ENCODE assay signal across 19 cellular contexts in the genomic region with DNA sequence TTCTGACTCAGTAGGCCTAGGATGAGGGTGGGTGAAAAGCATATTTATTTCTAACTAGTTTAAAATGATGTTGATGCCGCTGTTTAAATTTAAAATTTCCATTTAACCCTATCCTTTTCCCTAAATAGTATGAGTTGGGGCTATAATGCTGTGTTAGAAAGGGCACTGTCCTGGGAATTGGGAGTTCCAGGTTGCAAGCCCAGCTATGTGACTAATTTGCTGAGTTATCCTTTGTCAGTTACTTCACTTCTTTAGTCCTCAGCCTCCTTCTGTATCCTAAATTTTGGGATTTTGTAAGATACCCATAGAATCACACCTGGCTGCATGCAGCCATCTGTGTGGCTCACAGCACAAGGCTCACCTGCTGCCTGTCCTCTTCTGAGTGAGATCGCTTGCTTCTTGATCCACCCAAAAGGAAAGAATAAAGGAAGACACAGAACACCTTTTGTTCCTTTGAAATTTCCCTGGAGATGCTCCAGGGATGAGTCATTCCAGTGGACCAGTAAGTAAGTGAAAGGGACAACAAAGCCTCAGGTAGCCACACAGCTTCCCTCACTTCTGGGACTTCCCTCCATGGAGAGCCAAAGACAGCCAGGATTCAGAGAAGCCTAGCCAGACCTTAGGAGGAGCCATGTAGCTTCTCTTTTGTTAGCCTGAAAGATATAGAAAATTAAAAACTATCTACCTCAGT.
DNase-seq lines count a peak whose midpoint lies in the region; TF ChIP-seq lines count a peak whose summit lies in the region.
"Had no signal": no experiment of that assay in that cellular context is flagged by ENCODE, and none has a peak within 500 bp of the region (broad histone marks: within the 10 kb centered on the region; RNA-seq: fewer than 3 reads in every experiment).

No MANE protein-coding gene starts in this region.

- intact Hi-C loops in stomach (cut with DNase I; ENCODE audit: low total_unique reads) = no loop called here

- H3K27me3 ChIP-seq in stomach = no peaks in the 10 kb centered on the region
- H3K27me3 ChIP-seq: pancreas, spleen had no signal

- H3K4me3 ChIP-seq in LNCaP clone FGC (ENCODE audit: low read depth, low read length) (no peak overlapping the region), stomach (no peak overlapping the region)
- H3K4me3 ChIP-seq: GM12878, HAP-1, pancreas, spleen had no signal

- peaks cover 0 to 3% (median 1%) of the 10 kb centered on the region in 4 donors for H3K36me3 ChIP-seq in stomach
- H3K36me3 ChIP-seq: HAP-1 had no signal

- TF ChIP-seq POLR2A in stomach (IDR thresholded peaks at IDR 0.05) = no peak

- DNase-seq in A172 (ENCODE audit: low spot score) (peak; percentile 46), LNCaP clone FGC (ENCODE audit: low read depth) (peak; percentile 21), caudate nucleus (lab: John Stamatoyannopoulos, UW) (no peak), kidney tubule cell (ENCODE audit: low spot score) (peak; percentile 89), MV-4-11 (lab: John Stamatoyannopoulos, UW) (no peak), stomach (no peak), cerebellar cortex (ENCODE audit: low spot score) (no peak)
- no peak for DNase-seq in activated CD8-positive, alpha-beta memory T cell treated with anti-CD3 and anti-CD28 coated beads, Interleukin-2, amount 50 U/mL, for 4 hours
- DNase-seq: activated naive CD4-positive, alpha-beta T cell treated with anti-CD3 and anti-CD28 coated beads, Interleukin-2, amount 50 U/mL, for 16 hours; glutamatergic neuron; KBM-7; left colon; NCI-H187 treated with DMSO at 0.1 percent for 48 hours; NCI-H748 treated with DMSO at 0.1 percent for 48 hours; pancreas; spleen; stimulated activated naive CD8-positive, alpha-beta T cell treated with anti-CD3 and anti-CD28 coated beads, Interleukin-15, amount 100 ng/mL, for 72 hours had no signal

- WGBS in stomach, 5 donors = 92 to 96% (median 93%) methylated on average over 2 of the region's 2 CpGs

- peaks cover 0 to 28% (median 5%) of the 10 kb centered on the region in 4 donors for H3K4me1 ChIP-seq in stomach
- H3K4me1 ChIP-seq: spleen had no signal

- H3K27ac ChIP-seq in caudate nucleus (ENCODE audit: low read depth, low read length) (peak overlapping the region; percentile 89), stomach (peak overlapping the region in 1 of 5 donors; percentile 3)
- H3K27ac ChIP-seq: spleen had no signal

- no peak for TF ChIP-seq EP300 in stomach (IDR thresholded peaks at IDR 0.05)

- H3K9me3 ChIP-seq in stomach = no peaks in the 10 kb centered on the region
- H3K9me3 ChIP-seq: HAP-1, pancreas, spleen had no signal

- TF ChIP-seq CTCF in LNCaP clone FGC (IDR thresholded peaks at IDR 0.05; ENCODE audit: control insufficient read depth, extremely low read depth, insufficient read depth) = no peak
- TF ChIP-seq CTCF in stomach (IDR thresholded peaks at IDR 0.05) = no peak

Comparison
In these comparisons a context has a peak if more than half of its experiments do, and no peak if none do; other contexts are left out.
1. DNase-seq: peak in A172 (single experiment), LNCaP clone FGC (single experiment) and kidney tubule cell (single experiment); none in caudate nucleus (0 of 61), activated CD8-positive, alpha-beta memory T cell treated with anti-CD3 and anti-CD28 coated beads, Interleukin-2, amount 50 U/mL, for 4 hours (single experiment), MV-4-11 (single experiment), stomach (single experiment) and cerebellar cortex (single experiment).